In the genomic region with DNA sequence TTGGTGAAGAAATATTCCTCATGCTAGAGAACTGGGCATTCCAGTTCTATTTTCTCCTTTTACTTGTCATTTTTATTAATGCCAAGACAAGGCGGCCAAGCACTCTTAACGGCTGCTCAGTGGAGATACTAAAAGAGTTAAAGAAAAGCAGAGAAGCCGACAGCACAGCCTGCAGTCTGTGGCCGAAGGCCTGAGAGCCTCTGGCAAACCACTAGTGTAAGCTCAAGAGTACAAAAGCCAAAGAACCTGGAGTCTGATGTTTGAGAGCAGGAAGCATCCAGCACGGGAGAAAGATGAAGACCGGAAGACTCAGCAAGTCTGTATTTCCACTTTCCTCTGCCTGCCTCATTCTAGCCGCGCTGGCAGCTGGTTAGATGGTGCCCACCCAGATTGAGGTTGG, we compare ENCODE assay signal across 24 cellular contexts.
"Had no signal": no experiment of that assay in that cellular context is flagged by ENCODE, and none has a peak within 500 bp of the region (broad histone marks: within the 10 kb centered on the region; RNA-seq: fewer than 3 reads in every experiment).

No MANE protein-coding gene starts in this region.

- DNase-seq: activated CD4-positive, alpha-beta memory T cell treated with anti-CD3 and anti-CD28 coated beads for 36 hours; activated CD4-positive, alpha-beta T cell treated with anti-CD3 and anti-CD28 coated beads, Interleukin-2, amount 10 ng/mL, durations not matched to agents 7 days and 5 days; activated CD4-positive, CD25-positive, alpha-beta regulatory T cell; activated CD8-positive, alpha-beta memory T cell treated with anti-CD3 and anti-CD28 coated beads for 24 hours; activated effector memory CD4-positive, alpha-beta T cell treated with anti-CD3 and anti-CD28 coated beads, Interleukin-2, amount 50 U/mL, for 16 hours; activated naive CD4-positive, alpha-beta T cell treated with Interleukin-2 at 50 U/mL for 16 hours; activated naive CD8-positive, alpha-beta T cell treated with anti-CD3 and anti-CD28 coated beads, Interleukin-2, amount 50 U/mL, for 24 hours; activated T-cell treated with anti-CD3 and anti-CD28 coated beads, Interleukin-2, amount 50 U/mL, for 4 hours; amniotic stem cell; body of pancreas; central memory CD4-positive, alpha-beta T cell; MM.1S; NCI-H1105; NCI-H1436; NCI-H187 treated with DMSO at 0.1 percent for 48 hours; NCI-H2081 treated with DMSO at 0.1 percent for 48 hours; NCI-H2171; NCI-H510A treated with DMSO at 0.1 percent for 48 hours; NCI-H69; PC-3; T-helper 17 cell; T-helper 9 cell had no signal

- H3K4me3 ChIP-seq: ascending aorta, body of pancreas had no signal

- H3K36me3 ChIP-seq: ascending aorta had no signal

- H3K27ac Mint-ChIP-seq: activated CD4-positive, alpha-beta memory T cell treated with anti-CD3 and anti-CD28 coated beads for 36 hours; activated CD4-positive, alpha-beta T cell treated with anti-CD3 and anti-CD28 coated beads, Interleukin-2, amount 10 ng/mL, durations not matched to agents 7 days and 5 days; activated naive CD4-positive, alpha-beta T cell treated with anti-CD3 and anti-CD28 coated beads, Interleukin-2, amount 50 U/mL, for 72 hours; activated naive CD8-positive, alpha-beta T cell treated with anti-CD3 and anti-CD28 coated beads, Interleukin-2, amount 50 U/mL, for 24 hours; T-helper 17 cell had no signal

- H3K27ac ChIP-seq: ascending aorta, body of pancreas had no signal

- H3K4me1 ChIP-seq: ascending aorta, body of pancreas had no signal

- H3K4me1 Mint-ChIP-seq: activated CD4-positive, alpha-beta T cell treated with anti-CD3 and anti-CD28 coated beads, Interleukin-2, amount 10 ng/mL, durations not matched to agents 7 days and 5 days; activated naive CD8-positive, alpha-beta T cell treated with anti-CD3 and anti-CD28 coated beads, Interleukin-2, amount 50 U/mL, for 24 hours; T-helper 17 cell had no signal

- H3K9me3 ChIP-seq: ascending aorta, body of pancreas had no signal

- H3K36me3 Mint-ChIP-seq: activated CD4-positive, alpha-beta memory T cell treated with anti-CD3 and anti-CD28 coated beads for 36 hours; activated naive CD4-positive, alpha-beta T cell treated with anti-CD3 and anti-CD28 coated beads, Interleukin-2, amount 50 U/mL, for 72 hours had no signal

- ATAC-seq: activated naive CD4-positive, alpha-beta T cell treated with anti-CD3 and anti-CD28 coated beads, Interleukin-2, amount 50 U/mL, for 72 hours; activated naive CD8-positive, alpha-beta T cell treated with anti-CD3 and anti-CD28 coated beads, Interleukin-2, amount 50 U/mL, for 24 hours; activated T-cell treated with anti-CD3 and anti-CD28 coated beads, Interleukin-2, amount 50 U/mL, for 4 hours; body of pancreas; PC-3; T-helper 17 cell had no signal

- H3K4me3 Mint-ChIP-seq: activated CD4-positive, alpha-beta memory T cell treated with anti-CD3 and anti-CD28 coated beads for 36 hours; activated CD4-positive, alpha-beta T cell treated with anti-CD3 and anti-CD28 coated beads, Interleukin-2, amount 10 ng/mL, durations not matched to agents 7 days and 5 days; activated naive CD8-positive, alpha-beta T cell treated with anti-CD3 and anti-CD28 coated beads, Interleukin-2, amount 50 U/mL, for 24 hours; activated T-cell treated with anti-CD3 and anti-CD28 coated beads, Interleukin-2, amount 50 U/mL, for 4 hours; T-helper 17 cell had no signal

- H3K9me3 Mint-ChIP-seq: activated CD4-positive, alpha-beta memory T cell treated with anti-CD3 and anti-CD28 coated beads for 36 hours; activated CD4-positive, alpha-beta T cell treated with anti-CD3 and anti-CD28 coated beads, Interleukin-2, amount 10 ng/mL, durations not matched to agents 7 days and 5 days; activated T-cell treated with anti-CD3 and anti-CD28 coated beads, Interleukin-2, amount 50 U/mL, for 4 hours had no signal

- H3K27me3 Mint-ChIP-seq: activated CD4-positive, alpha-beta memory T cell treated with anti-CD3 and anti-CD28 coated beads for 36 hours; activated CD4-positive, alpha-beta T cell treated with anti-CD3 and anti-CD28 coated beads, Interleukin-2, amount 10 ng/mL, durations not matched to agents 7 days and 5 days; activated naive CD8-positive, alpha-beta T cell treated with anti-CD3 and anti-CD28 coated beads, Interleukin-2, amount 50 U/mL, for 24 hours; T-helper 17 cell had no signal

- H3K27me3 ChIP-seq: ascending aorta, body of pancreas had no signal
